Comparison of ENCODE assay signal across 15 cellular contexts in genomic region chr1:82139751-82140468, GRCh38.
A peak's percentile ranks its signal among the peaks of the same experiment; 100 is the strongest.
DNase-seq lines count a peak whose midpoint lies in the region; ATAC-seq and TF ChIP-seq lines count a peak whose summit lies in the region.
"Had no signal": no experiment of that assay in that cellular context is flagged by ENCODE, and none has a peak within 500 bp of the region (broad histone marks: within the 10 kb centered on the region; RNA-seq: fewer than 3 reads in every experiment).

No MANE protein-coding gene starts in this region.

- H3K9me3 ChIP-seq in gastroesophageal sphincter = no peaks in the 10 kb centered on the region

- TF ChIP-seq CTCF in NB4 (IDR thresholded peaks at IDR 0.05; ENCODE audit: low read depth, low read length) = no peak
- TF ChIP-seq CTCF in epithelial cell of esophagus (IDR thresholded peaks at IDR 0.05; ENCODE audit: insufficient read depth, low read depth, low read length, missing control alignments) = no peak
- TF ChIP-seq CTCF in fibroblast of mammary gland (conservative IDR thresholded peaks at IDR 0.05; ENCODE audit: control insufficient read depth, insufficient read depth, low read depth, low read length) = no peak
- TF ChIP-seq CTCF in gastroesophageal sphincter (IDR thresholded peaks at IDR 0.05) = no peak

- WGBS in gastroesophageal sphincter (ENCODE audit: low coverage in 1 of 2), 2 donors = 88 to 98% methylated on average over 5 to 6 of the region's 8 CpGs

- H3K4me3 ChIP-seq in NB4 (ENCODE audit: low read depth, low read length) (no peak overlapping the region), epithelial cell of esophagus (ENCODE audit: low read length) (peak overlapping the region; percentile 17), fibroblast of mammary gland (ENCODE audit: control insufficient read depth, low read depth, low read length) (no peak overlapping the region), gastroesophageal sphincter (no peak overlapping the region)
- H3K4me3 ChIP-seq: GM12878, GM23338 had no signal

- no peak for TF ChIP-seq EP300 in gastroesophageal sphincter (IDR thresholded peaks at IDR 0.05)

- no peaks in the 10 kb centered on the region for H3K36me3 ChIP-seq in gastroesophageal sphincter

- no peaks in the 10 kb centered on the region for H3K4me1 ChIP-seq in gastroesophageal sphincter

- ATAC-seq in GM21423 (IDR thresholded peaks at IDR 0.05; ENCODE audit: unreplicated experiment) = no peak
- no peak for ATAC-seq in gastroesophageal sphincter
- ATAC-seq in HG02571 (IDR thresholded peaks at IDR 0.05; ENCODE audit: unreplicated experiment) = no peak
- ATAC-seq: GM12878, GM23338, HepG2 had no signal

- DNase-seq in GF-D8 (lab: John Stamatoyannopoulos, UW) = peak; percentile 1
- peak; percentile 5 for DNase-seq in NB4 (ENCODE audit: low read depth)
- peak; percentile 91 for DNase-seq in epithelial cell of esophagus (ENCODE audit: low read depth)
- DNase-seq in fibroblast of mammary gland (ENCODE audit: low read depth) = peak; percentile 5
- DNase-seq: C1 segment of cervical spinal cord; Calu3; CD4-positive, alpha-beta T cell; DMS 273 treated with DMSO at 0.1 percent for 48 hours; H7 had no signal

- TF ChIP-seq POLR2A in NB4 (IDR thresholded peaks at IDR 0.05; ENCODE audit: extremely low read depth, insufficient read length) = no peak
- TF ChIP-seq POLR2A in gastroesophageal sphincter (IDR thresholded peaks at IDR 0.05) = no peak

- H3K27me3 ChIP-seq in gastroesophageal sphincter = no peaks in the 10 kb centered on the region

- no peak overlapping the region for H3K27ac ChIP-seq in gastroesophageal sphincter

Comparison
In these comparisons a context has a peak if more than half of its experiments do, and no peak if none do; other contexts are left out.
1. DNase-seq: peak in every context shown above with its lines; median percentile 91 in epithelial cell of esophagus; 5 in NB4; 5 in fibroblast of mammary gland; 1 in GF-D8.